8 cellular contexts compared by ENCODE assay signal in the genomic region with DNA sequence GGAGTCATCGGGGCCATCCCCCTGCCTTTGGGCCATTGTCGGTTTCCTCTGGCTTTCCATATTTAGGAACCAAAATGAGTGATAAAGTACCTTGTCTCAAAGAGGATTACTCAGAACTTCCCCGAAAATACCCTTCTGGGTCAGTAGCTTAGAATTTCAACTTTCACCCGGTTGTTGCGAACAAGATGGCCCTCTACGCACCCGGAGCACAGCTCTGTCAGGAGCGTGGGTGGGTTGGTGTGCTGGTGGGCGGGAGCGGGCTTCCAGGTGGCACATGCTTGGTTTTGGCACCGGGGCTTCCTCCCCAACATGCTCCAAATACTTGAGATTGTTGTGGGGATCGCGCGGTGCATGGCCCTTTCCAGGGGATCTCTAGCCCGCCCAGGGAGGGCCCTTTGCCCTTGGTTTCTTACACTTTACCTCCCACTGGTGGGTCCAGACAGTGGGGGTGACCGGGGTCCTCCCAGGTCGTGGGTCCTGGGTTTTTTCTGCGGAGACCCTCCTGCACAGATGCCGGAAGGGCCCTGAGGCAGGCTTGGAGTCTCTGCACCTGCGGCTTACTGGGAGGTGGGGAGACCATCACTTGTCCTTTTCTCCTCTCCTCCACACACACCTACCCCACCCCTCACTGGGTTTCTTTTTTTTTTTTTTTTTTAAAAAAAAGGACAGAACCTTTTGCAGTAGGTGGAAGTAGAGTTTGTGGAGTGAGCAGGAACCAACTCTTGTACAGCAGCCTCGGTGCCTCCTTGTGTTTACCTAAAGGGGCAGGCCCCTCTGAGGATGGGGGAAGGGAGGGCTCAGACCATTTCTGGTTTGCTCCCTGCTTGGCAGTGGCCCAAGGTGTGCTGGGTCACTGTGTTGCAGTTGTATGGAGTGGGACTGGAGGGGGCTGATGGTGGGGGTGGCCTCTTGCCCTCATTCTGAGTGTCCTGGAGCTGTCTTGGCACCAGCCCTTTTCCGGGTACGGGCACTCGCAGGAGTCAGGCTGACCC.
DNase-seq lines count a peak whose midpoint lies in the region; ATAC-seq, FAIRE-seq and TF ChIP-seq lines count a peak whose summit lies in the region.

No MANE protein-coding gene starts in this region.

- CTCF ChIA-PET in A549 (lab: Yijun Ruan, JAX): interaction anchor here (1.0 to 2.6 kb wide), 9 partner anchors 11 to 207 kb away, joined by 3 to 16 read pairs (median 6); no protein-coding TSS in a partner anchor

- H3K9me3 Mint-ChIP-seq in activated T-helper 1 cell treated with anti-CD3 and anti-CD28 coated beads, Interleukin-12 subunit alpha, Interleukin-12 subunit beta, Interleukin-2, Interleukin-4 antibody, amounts not matched to agents 30 ng/mL and 10 ng/mL and 1 ng/mL, durations not matched to agents 14 hours and 24 hours and 36 hours: no peaks in the 10 kb centered on the region

- no peak overlapping the region for H2AFZ ChIP-seq in GM23248

- TF ChIP-seq POLR2A in A549 (IDR thresholded peaks at IDR 0.05; ENCODE audit: low read length): no peak

- no peak for TF ChIP-seq RAD21 in A549 (conservative IDR thresholded peaks at IDR 0.05 in 1 of 2, IDR thresholded peaks at IDR 0.05 in 1 of 2)

- in situ Hi-C loops in GM23248 (cut with MboI): no loop called here

- H3K4me2 ChIP-seq in A549 (peak overlapping the region; percentile 86), GM23248 (ENCODE audit: unreplicated experiment) (no peak overlapping the region)

- POLR2A ChIA-PET in A549 (lab: Yijun Ruan, JAX): no interaction called here

- H3K79me2 ChIP-seq in GM23248 (ENCODE audit: insufficient read depth): no peaks in the 10 kb centered on the region

- peaks cover 19% of the 10 kb centered on the region for H3K4me1 Mint-ChIP-seq in activated T-helper 1 cell treated with anti-CD3 and anti-CD28 coated beads, Interleukin-12 subunit alpha, Interleukin-12 subunit beta, Interleukin-2, Interleukin-4 antibody, amounts not matched to agents 30 ng/mL and 10 ng/mL and 1 ng/mL, durations not matched to agents 14 hours and 24 hours and 36 hours (ENCODE audit: low read depth)

- H3K27ac ChIP-seq in A549 (peak overlapping the region; percentile 91 to 94), GM23248 (no peak overlapping the region), left lung (no peak overlapping the region)

- H3K27me3 ChIP-seq in GM23248 (replicated peaks; ENCODE audit: insufficient read depth): no peaks in the 10 kb centered on the region
- peaks cover 0 to 24% of the 10 kb centered on the region in 2 donors for H3K27me3 ChIP-seq in left lung

- peaks cover 60% of the 10 kb centered on the region for H3K4me1 ChIP-seq in A549
- H3K4me1 ChIP-seq in GM23248 (ENCODE audit: insufficient read depth): peaks cover 32% of the 10 kb centered on the region
- peaks cover 19 to 76% of the 10 kb centered on the region in 2 donors for H3K4me1 ChIP-seq in left lung

- no peak for FAIRE-seq in A549 (lab: Jason Lieb, UNC)

- intact Hi-C loops in activated T-helper 1 cell treated with anti-CD3 and anti-CD28 coated beads, Interleukin-12 subunit alpha, Interleukin-12 subunit beta, Interleukin-2, Interleukin-4 antibody, amounts not matched to agents 30 ng/mL and 10 ng/mL and 1 ng/mL, durations not matched to agents 14 hours and 24 hours and 36 hours (cut with micrococcal nuclease): no loop called here
- intact Hi-C loops in left lung (cut with DNase I): no loop called here

- H3K36me3 ChIP-seq in GM23248 (ENCODE audit: low read depth) (no peaks in the 10 kb centered on the region), left lung (no peaks in the 10 kb centered on the region)

- 15% methylated on average over 24 of the region's 24 CpGs for WGBS in A549 (ENCODE audit: missing lambda C conversion rate)
- 82 to 86% methylated on average over 22 to 24 of the region's 24 CpGs for WGBS in GM23248 (ENCODE audit: low coverage in 1 of 2, low lambda C conversion rate in 2 of 2, missing lambda C conversion rate in 2 of 2), 2 experiments

- H3K36me3 Mint-ChIP-seq in activated T-helper 1 cell treated with anti-CD3 and anti-CD28 coated beads, Interleukin-12 subunit alpha, Interleukin-12 subunit beta, Interleukin-2, Interleukin-4 antibody, amounts not matched to agents 30 ng/mL and 10 ng/mL and 1 ng/mL, durations not matched to agents 14 hours and 24 hours and 36 hours (ENCODE audit: low read depth): no peaks in the 10 kb centered on the region

- H3K9me2 ChIP-seq in GM23248 (ENCODE audit: insufficient read depth): no peaks in the 10 kb centered on the region

- ATAC-seq in A549 (no peak), left lung (peak; percentile 2), GM21360 (IDR thresholded peaks at IDR 0.05; ENCODE audit: unreplicated experiment) (no peak), HG03175 (IDR thresholded peaks at IDR 0.05; ENCODE audit: unreplicated experiment) (no peak)

- DNase-seq in A549 (ENCODE audit: low read depth in 1 of 2, low spot score in 1 of 2) (peak in 1 of 2 experiments; percentile 72), GM23248 (peak; percentile 22), left lung (peak in 1 of 2 donors; percentile 71), COLO829 (ENCODE audit: low spot score) (no peak), NCI-H2081 treated with DMSO at 0.1 percent for 48 hours (lab: John Stamatoyannopoulos, UW) (no peak)
- DNase-seq in activated T-helper 1 cell treated with anti-CD3 and anti-CD28 coated beads, Interleukin-12 subunit alpha, Interleukin-12 subunit beta, Interleukin-2, Interleukin-4 antibody, amounts not matched to agents 30 ng/mL and 10 ng/mL and 1 ng/mL, durations not matched to agents 14 hours and 24 hours and 36 hours (ENCODE audit: low spot score): no peak

- peak overlapping the region; percentile 60 for H3K4me3 Mint-ChIP-seq in activated T-helper 1 cell treated with anti-CD3 and anti-CD28 coated beads, Interleukin-12 subunit alpha, Interleukin-12 subunit beta, Interleukin-2, Interleukin-4 antibody, amounts not matched to agents 30 ng/mL and 10 ng/mL and 1 ng/mL, durations not matched to agents 14 hours and 24 hours and 36 hours

- peaks cover 27% of the 10 kb centered on the region for H3F3A ChIP-seq in GM23248 (ENCODE audit: insufficient read depth)

- H3K9ac ChIP-seq in GM23248: no peak overlapping the region

- peak overlapping the region; percentile 81 for H3K4me3 ChIP-seq in A549
- H3K4me3 ChIP-seq in GM23248: no peak overlapping the region
- H3K4me3 ChIP-seq in left lung: peak overlapping the region; percentile 5 to 60

- TF ChIP-seq CTCF in A549 (IDR thresholded peaks at IDR 0.05): no peak
- TF ChIP-seq CTCF in left lung (IDR thresholded peaks at IDR 0.05): no peak

- no peaks in the 10 kb centered on the region for H4K20me1 ChIP-seq in GM23248 (ENCODE audit: insufficient read depth)

- H3K9me3 ChIP-seq in A549 (no peaks in the 10 kb centered on the region), GM23248 (ENCODE audit: low read depth) (no peaks in the 10 kb centered on the region), left lung (no peaks in the 10 kb centered on the region)

- peaks cover 32% of the 10 kb centered on the region for H3K27me3 Mint-ChIP-seq in activated T-helper 1 cell treated with anti-CD3 and anti-CD28 coated beads, Interleukin-12 subunit alpha, Interleukin-12 subunit beta, Interleukin-2, Interleukin-4 antibody, amounts not matched to agents 30 ng/mL and 10 ng/mL and 1 ng/mL, durations not matched to agents 14 hours and 24 hours and 36 hours (ENCODE audit: insufficient read depth)

- no peak for TF ChIP-seq EP300 in A549 (IDR thresholded peaks at IDR 0.05)

- H3K27ac Mint-ChIP-seq in activated T-helper 1 cell treated with anti-CD3 and anti-CD28 coated beads, Interleukin-12 subunit alpha, Interleukin-12 subunit beta, Interleukin-2, Interleukin-4 antibody, amounts not matched to agents 30 ng/mL and 10 ng/mL and 1 ng/mL, durations not matched to agents 14 hours and 24 hours and 36 hours: peak overlapping the region; percentile 67

TF ChIP-seq in A549, 52 proteins besides CTCF, POLR2A, EP300 and RAD21:
- TF ChIP-seq, protein P1, sequence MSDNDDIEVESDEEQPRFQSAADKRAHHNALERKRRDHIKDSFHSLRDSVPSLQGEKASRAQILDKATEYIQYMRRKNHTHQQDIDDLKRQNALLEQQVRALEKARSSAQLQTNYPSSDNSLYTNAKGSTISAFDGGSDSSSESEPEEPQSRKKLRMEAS (IDR thresholded peaks at IDR 0.05): peak; percentile 42
- peak; percentile 72; the same call in 1 of the 2 replicates for TF ChIP-seq TFCP2L1 (CRISPR knock-in tag; IDR thresholded peaks at IDR 0.05)
- TF ChIP-seq FOXS1 (CRISPR knock-in tag; IDR thresholded peaks at IDR 0.05): 0 out of 2 replicates have a peak, but pooled peaks have one; percentile 44
- peak; percentile 64 for TF ChIP-seq FOSB (CRISPR knock-in tag; IDR thresholded peaks at IDR 0.05)
- no peak for TF ChIP-seq NR3C1 (IDR thresholded peaks at IDR 0.05)
- peak in 1 of 2 experiments; percentile 52; a peak in 2 of 5 replicates for TF ChIP-seq JUN (IDR thresholded peaks at IDR 0.05)
- TF ChIP-seq RNF2 (IDR thresholded peaks at IDR 0.05; ENCODE audit: borderline replicate concordance, low read depth): no peak
- TF ChIP-seq, protein P2, sequence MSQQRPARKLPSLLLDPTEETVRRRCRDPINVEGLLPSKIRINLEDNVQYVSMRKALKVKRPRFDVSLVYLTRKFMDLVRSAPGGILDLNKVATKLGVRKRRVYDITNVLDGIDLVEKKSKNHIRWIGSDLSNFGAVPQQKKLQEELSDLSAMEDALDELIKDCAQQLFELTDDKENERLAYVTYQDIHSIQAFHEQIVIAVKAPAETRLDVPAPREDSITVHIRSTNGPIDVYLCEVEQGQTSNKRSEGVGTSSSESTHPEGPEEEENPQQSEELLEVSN (IDR thresholded peaks at IDR 0.05; ENCODE audit: borderline replicate concordance, low read depth): 0 out of 2 replicates have a peak, but pooled peaks have one; percentile 52
- TF ChIP-seq MYC (IDR thresholded peaks at IDR 0.05; ENCODE audit: borderline replicate concordance, low read length): 0 out of 2 replicates have a peak, but pooled peaks have one; percentile 2
- TF ChIP-seq TP53 (CRISPR knock-in tag; IDR thresholded peaks at IDR 0.05): 0 out of 2 replicates have a peak, but pooled peaks have one; percentile 40

Comparison
In these comparisons a context has a peak if more than half of its experiments do, and no peak if none do; other contexts are left out.
1. H3K27ac ChIP-seq: peak in A549 (2 of 2); none in GM23248 (single experiment) and left lung (0 of 2).